Comparison of ENCODE assay signal across 1 cellular context in the genomic region with DNA sequence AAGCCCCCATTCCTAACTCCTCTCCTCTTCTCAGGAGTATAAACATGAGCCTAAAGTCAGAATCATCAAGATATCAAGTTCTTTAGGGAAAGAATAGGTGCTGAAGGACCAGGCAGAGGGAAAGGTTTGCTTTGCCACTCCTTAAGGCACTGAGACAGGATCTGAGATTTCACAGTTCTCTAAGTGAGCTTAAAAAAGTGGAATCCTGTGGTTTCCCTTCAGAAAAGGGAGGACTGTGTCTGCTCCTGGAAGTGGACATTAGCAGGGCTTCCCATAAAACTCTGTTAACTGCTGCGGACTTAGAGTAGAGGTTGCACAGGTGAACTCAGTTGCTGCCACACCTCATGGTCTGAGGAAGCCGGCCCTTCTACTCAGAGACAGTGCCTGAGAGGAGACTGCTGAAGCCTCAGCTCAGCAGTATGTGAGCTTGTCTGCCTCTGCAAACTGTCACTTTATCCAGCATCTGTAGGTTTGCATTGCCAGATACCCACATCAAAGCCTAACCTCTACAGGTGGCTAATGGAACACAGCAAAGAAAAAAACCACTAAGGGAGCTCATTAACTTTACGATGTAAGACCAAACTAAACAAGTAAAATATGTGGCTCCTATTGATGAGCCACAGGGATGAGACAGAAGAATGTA.
TF ChIP-seq lines count a peak whose summit lies in the region.

No MANE protein-coding gene starts in this region.

TF ChIP-seq in H1, 55 proteins besides CTCF, POLR2A, EP300 and RAD21:
- no peak for TF ChIP-seq CREB1 (IDR thresholded peaks at IDR 0.05)
- TF ChIP-seq JUND (IDR thresholded peaks at IDR 0.05; ENCODE audit: low read length) = no peak
- no peak for TF ChIP-seq ATF2 (IDR thresholded peaks at IDR 0.05; ENCODE audit: low read length)
- TF ChIP-seq, protein P1, sequence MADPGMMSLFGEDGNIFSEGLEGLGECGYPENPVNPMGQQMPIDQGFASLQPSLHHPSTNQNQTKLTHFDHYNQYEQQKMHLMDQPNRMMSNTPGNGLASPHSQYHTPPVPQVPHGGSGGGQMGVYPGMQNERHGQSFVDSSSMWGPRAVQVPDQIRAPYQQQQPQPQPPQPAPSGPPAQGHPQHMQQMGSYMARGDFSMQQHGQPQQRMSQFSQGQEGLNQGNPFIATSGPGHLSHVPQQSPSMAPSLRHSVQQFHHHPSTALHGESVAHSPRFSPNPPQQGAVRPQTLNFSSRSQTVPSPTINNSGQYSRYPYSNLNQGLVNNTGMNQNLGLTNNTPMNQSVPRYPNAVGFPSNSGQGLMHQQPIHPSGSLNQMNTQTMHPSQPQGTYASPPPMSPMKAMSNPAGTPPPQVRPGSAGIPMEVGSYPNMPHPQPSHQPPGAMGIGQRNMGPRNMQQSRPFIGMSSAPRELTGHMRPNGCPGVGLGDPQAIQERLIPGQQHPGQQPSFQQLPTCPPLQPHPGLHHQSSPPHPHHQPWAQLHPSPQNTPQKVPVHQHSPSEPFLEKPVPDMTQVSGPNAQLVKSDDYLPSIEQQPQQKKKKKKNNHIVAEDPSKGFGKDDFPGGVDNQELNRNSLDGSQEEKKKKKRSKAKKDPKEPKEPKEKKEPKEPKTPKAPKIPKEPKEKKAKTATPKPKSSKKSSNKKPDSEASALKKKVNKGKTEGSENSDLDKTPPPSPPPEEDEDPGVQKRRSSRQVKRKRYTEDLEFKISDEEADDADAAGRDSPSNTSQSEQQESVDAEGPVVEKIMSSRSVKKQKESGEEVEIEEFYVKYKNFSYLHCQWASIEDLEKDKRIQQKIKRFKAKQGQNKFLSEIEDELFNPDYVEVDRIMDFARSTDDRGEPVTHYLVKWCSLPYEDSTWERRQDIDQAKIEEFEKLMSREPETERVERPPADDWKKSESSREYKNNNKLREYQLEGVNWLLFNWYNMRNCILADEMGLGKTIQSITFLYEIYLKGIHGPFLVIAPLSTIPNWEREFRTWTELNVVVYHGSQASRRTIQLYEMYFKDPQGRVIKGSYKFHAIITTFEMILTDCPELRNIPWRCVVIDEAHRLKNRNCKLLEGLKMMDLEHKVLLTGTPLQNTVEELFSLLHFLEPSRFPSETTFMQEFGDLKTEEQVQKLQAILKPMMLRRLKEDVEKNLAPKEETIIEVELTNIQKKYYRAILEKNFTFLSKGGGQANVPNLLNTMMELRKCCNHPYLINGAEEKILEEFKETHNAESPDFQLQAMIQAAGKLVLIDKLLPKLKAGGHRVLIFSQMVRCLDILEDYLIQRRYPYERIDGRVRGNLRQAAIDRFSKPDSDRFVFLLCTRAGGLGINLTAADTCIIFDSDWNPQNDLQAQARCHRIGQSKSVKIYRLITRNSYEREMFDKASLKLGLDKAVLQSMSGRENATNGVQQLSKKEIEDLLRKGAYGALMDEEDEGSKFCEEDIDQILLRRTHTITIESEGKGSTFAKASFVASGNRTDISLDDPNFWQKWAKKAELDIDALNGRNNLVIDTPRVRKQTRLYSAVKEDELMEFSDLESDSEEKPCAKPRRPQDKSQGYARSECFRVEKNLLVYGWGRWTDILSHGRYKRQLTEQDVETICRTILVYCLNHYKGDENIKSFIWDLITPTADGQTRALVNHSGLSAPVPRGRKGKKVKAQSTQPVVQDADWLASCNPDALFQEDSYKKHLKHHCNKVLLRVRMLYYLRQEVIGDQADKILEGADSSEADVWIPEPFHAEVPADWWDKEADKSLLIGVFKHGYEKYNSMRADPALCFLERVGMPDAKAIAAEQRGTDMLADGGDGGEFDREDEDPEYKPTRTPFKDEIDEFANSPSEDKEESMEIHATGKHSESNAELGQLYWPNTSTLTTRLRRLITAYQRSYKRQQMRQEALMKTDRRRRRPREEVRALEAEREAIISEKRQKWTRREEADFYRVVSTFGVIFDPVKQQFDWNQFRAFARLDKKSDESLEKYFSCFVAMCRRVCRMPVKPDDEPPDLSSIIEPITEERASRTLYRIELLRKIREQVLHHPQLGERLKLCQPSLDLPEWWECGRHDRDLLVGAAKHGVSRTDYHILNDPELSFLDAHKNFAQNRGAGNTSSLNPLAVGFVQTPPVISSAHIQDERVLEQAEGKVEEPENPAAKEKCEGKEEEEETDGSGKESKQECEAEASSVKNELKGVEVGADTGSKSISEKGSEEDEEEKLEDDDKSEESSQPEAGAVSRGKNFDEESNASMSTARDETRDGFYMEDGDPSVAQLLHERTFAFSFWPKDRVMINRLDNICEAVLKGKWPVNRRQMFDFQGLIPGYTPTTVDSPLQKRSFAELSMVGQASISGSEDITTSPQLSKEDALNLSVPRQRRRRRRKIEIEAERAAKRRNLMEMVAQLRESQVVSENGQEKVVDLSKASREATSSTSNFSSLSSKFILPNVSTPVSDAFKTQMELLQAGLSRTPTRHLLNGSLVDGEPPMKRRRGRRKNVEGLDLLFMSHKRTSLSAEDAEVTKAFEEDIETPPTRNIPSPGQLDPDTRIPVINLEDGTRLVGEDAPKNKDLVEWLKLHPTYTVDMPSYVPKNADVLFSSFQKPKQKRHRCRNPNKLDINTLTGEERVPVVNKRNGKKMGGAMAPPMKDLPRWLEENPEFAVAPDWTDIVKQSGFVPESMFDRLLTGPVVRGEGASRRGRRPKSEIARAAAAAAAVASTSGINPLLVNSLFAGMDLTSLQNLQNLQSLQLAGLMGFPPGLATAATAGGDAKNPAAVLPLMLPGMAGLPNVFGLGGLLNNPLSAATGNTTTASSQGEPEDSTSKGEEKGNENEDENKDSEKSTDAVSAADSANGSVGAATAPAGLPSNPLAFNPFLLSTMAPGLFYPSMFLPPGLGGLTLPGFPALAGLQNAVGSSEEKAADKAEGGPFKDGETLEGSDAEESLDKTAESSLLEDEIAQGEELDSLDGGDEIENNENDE (IDR thresholded peaks at IDR 0.05; ENCODE audit: insufficient replicate concordance, low read length) = no peak
- TF ChIP-seq NRF1 (IDR thresholded peaks at IDR 0.05; ENCODE audit: low read depth, low read length) = no peak
- no peak for TF ChIP-seq TAF1 (IDR thresholded peaks at IDR 0.05; ENCODE audit: low read depth, low read length)
- no peak for TF ChIP-seq BACH1 (IDR thresholded peaks at IDR 0.05; ENCODE audit: low read length)
- no peak for TF ChIP-seq SIX5 (IDR thresholded peaks at IDR 0.05; ENCODE audit: low read depth, low read length)
- TF ChIP-seq ZNF274 (IDR thresholded peaks at IDR 0.05; ENCODE audit: borderline replicate concordance, extremely low read depth, low read length) = no peak
- TF ChIP-seq E2F6 (IDR thresholded peaks at IDR 0.05) = no peak
- TF ChIP-seq MAFK (IDR thresholded peaks at IDR 0.05; ENCODE audit: low read depth, low read length) = no peak
- TF ChIP-seq SAP30 (IDR thresholded peaks at IDR 0.05; ENCODE audit: insufficient read depth, insufficient replicate concordance, low read length) = no peak
- TF ChIP-seq TCF12 (IDR thresholded peaks at IDR 0.05; ENCODE audit: low read depth, low read length) = no peak
- no peak for TF ChIP-seq SIN3A (conservative IDR thresholded peaks at IDR 0.05 in 1 of 2, IDR thresholded peaks at IDR 0.05 in 1 of 2; ENCODE audit: low read depth in 1 of 2, low read length in 2 of 2)
- no peak for TF ChIP-seq PHF8 (conservative IDR thresholded peaks at IDR 0.05; ENCODE audit: low read depth, low read length)
- TF ChIP-seq CBX8 (IDR thresholded peaks at IDR 0.05; ENCODE audit: borderline replicate concordance, low read depth, low read length) = no peak
- TF ChIP-seq POU5F1 (IDR thresholded peaks at IDR 0.05; ENCODE audit: low read depth, low read length) = no peak
- no peak for TF ChIP-seq RBBP5 (IDR thresholded peaks at IDR 0.05; ENCODE audit: borderline replicate concordance, low read depth, low read length)
